Comparison of ENCODE assay signal across 11 cellular contexts in genomic region chr10:84171237-84171636, GRCh38. TPM values are rescaled to one million over a fixed set of nuclear protein-coding genes. Genes with fewer than 3 reads are reported as not detected.
A peak's percentile ranks its signal among the peaks of the same experiment; 100 is the strongest.
DNase-seq lines count a peak whose midpoint lies in the region; ATAC-seq, FAIRE-seq and TF ChIP-seq lines count a peak whose summit lies in the region.
"Not testable (repeated sequence)": the region's sequence is repeated elsewhere in the genome, so short reads cannot be mapped to it uniquely, and the experiment has no call there.
"Had no signal": no experiment of that assay in that cellular context is flagged by ENCODE, and none has a peak within 500 bp of the region (broad histone marks: within the 10 kb centered on the region; RNA-seq: fewer than 3 reads in every experiment).

No MANE protein-coding gene starts in this region.

- not testable (repeated sequence) for H3K9ac ChIP-seq in OCI-LY1 (ENCODE audit: low read length); HepG2 (ENCODE audit: insufficient read depth, low read depth, low read length); neural progenitor cell
- H3K9ac ChIP-seq in GM12878 (ENCODE audit: control insufficient read depth, insufficient read depth, low read length), result peak overlapping the region; percentile 93

- in situ Hi-C loops in GM12878 (cut with MboI); HepG2 (cut with HindIII; ENCODE audit: extremely low pct_ligation_motif_present, low pct_unique_long_range_greater_than_20kb): not testable (repeated sequence)

- H3K9me3 ChIP-seq in OCI-LY1 (ENCODE audit: low read length); GM12878 (replicated peaks; ENCODE audit: control insufficient read depth, insufficient read depth, low read length); HepG2 (ENCODE audit: low read length); neural progenitor cell (ENCODE audit: low read depth): not testable (repeated sequence)

- FAIRE-seq in GM12878 (lab: Jason Lieb, UNC); HepG2 (lab: Jason Lieb, UNC): not testable (repeated sequence)

- SMC1A ChIA-PET in GM12878 (lab: Charles Lee; ENCODE audit: uncharacterized antibody, unreplicated experiment), result not testable (repeated sequence)

- BruUV-seq in GM12878 (replicated peaks; lab: Mats Ljungman, UMichigan), result TSS peak; percentile 74
- BruUV-seq in HepG2 (replicated peaks; lab: Mats Ljungman, UMichigan), result not testable (repeated sequence)

- H3K27ac ChIP-seq in OCI-LY1 (ENCODE audit: low read depth, low read length, poor library complexity, severe bottlenecking) (peak overlapping the region; percentile 77), GM12878 (ENCODE audit: control insufficient read depth, insufficient read depth) (peak overlapping the region; percentile 98)
- not testable (repeated sequence) for H3K27ac ChIP-seq in HepG2 (ENCODE audit: extremely low read length, insufficient read depth, low read length); neural progenitor cell

- peak overlapping the region; percentile 94 for H3K4me3 ChIP-seq in GM08714 (ENCODE audit: low read length)
- H3K4me3 ChIP-seq in OCI-LY1 (ENCODE audit: low read depth, low read length, poor library complexity, severe bottlenecking); HepG2 (replicated peaks in 1 of 3; ENCODE audit: insufficient read depth in 1 of 3, low read depth in 2 of 3, low read length in 3 of 3); neural progenitor cell: not testable (repeated sequence)
- H3K4me3 ChIP-seq in GM12878, result peak overlapping the region; percentile 70
- H3K4me3 ChIP-seq in epithelial cell of proximal tubule (ENCODE audit: low read depth, low read length), result peak overlapping the region; percentile 69

- H3K36me3 ChIP-seq in OCI-LY1 (ENCODE audit: insufficient read depth, low read length); GM12878 (ENCODE audit: control insufficient read depth in 2 of 2, insufficient read depth in 2 of 2, low read length in 1 of 2); HepG2 (replicated peaks in 1 of 2; ENCODE audit: control insufficient read depth in 1 of 2, insufficient read depth in 2 of 2, low read length in 2 of 2); neural progenitor cell: not testable (repeated sequence)

- TF ChIP-seq RAD21 in GM12878 (IDR thresholded peaks at IDR 0.05; ENCODE audit: insufficient read depth, low read depth, low read length); HepG2 (CRISPR knock-in tag; IDR thresholded peaks at IDR 0.05): not testable (repeated sequence)

- H3K27me3 ChIP-seq in OCI-LY1 (ENCODE audit: insufficient read depth, low read length); GM12878 (replicated peaks in 1 of 2; ENCODE audit: control insufficient read depth in 2 of 2, insufficient read depth in 2 of 2, low read length in 1 of 2); HepG2 (ENCODE audit: control insufficient read depth in 1 of 2, insufficient read depth in 2 of 2, low read length in 2 of 2); neural progenitor cell: not testable (repeated sequence)

- H3K79me2 ChIP-seq in OCI-LY1 (ENCODE audit: insufficient read depth, low read length); HepG2 (ENCODE audit: insufficient read depth, low read length); neural progenitor cell (ENCODE audit: low read depth): not testable (repeated sequence)
- peaks cover 49% of the 10 kb centered on the region for H3K79me2 ChIP-seq in GM12878 (ENCODE audit: control insufficient read depth, insufficient read depth, low read length)

- not testable (repeated sequence) for H3K9me3 Mint-ChIP-seq in neural progenitor cell; stimulated activated naive B cell treated with anti-CD40 and anti-IgM and Interleukin-4, amounts not matched to agents 10 μg/mL and 1 μg/mL and 100 μg/mL, for 72 hours

- not testable (repeated sequence) for H3K4me1 Mint-ChIP-seq in neural progenitor cell
- H3K4me1 Mint-ChIP-seq in stimulated activated naive B cell treated with anti-CD40 and anti-IgM and Interleukin-4, amounts not matched to agents 10 μg/mL and 1 μg/mL and 100 μg/mL, for 72 hours, result peaks cover 24 to 41% of the 10 kb centered on the region in 2 donors

- CTCF ChIA-PET in GM12878 (lab: Yijun Ruan, JAX); HepG2 (lab: Yijun Ruan, JAX; ENCODE audit: low intra/inter-chr PET ratio, low total read pairs): not testable (repeated sequence)

- not testable (repeated sequence) for H3K4me2 ChIP-seq in OCI-LY1 (ENCODE audit: low read length); neural progenitor cell
- H3K4me2 ChIP-seq in GM12878 (ENCODE audit: control insufficient read depth, insufficient read depth) (peak overlapping the region; percentile 86), HepG2 (ENCODE audit: low read depth, low read length) (peak overlapping the region; percentile 49; the same call in 1 of the 2 replicates)

- TF ChIP-seq CTCF in OCI-LY1 (IDR thresholded peaks at IDR 0.05; ENCODE audit: low read length); GM12878 (IDR thresholded peaks at IDR 0.05 in 2 of 3, conservative IDR thresholded peaks at IDR 0.05 in 1 of 3; ENCODE audit: control insufficient read depth in 2 of 3, extremely low read depth in 1 of 3, insufficient read depth in 1 of 3, low read depth in 3 of 3, low read length in 3 of 3); epithelial cell of proximal tubule (conservative IDR thresholded peaks at IDR 0.05; ENCODE audit: low read depth, low read length); HepG2 (CRISPR knock-in tag; IDR thresholded peaks at IDR 0.05); neural progenitor cell (IDR thresholded peaks at IDR 0.05): not testable (repeated sequence)

- POLR2A ChIA-PET in GM12878 (lab: Charles Lee); HepG2 (lab: Yijun Ruan, JAX): not testable (repeated sequence)

- 0% methylated on average over 2 of the region's 2 CpGs for WGBS in GM12878 (ENCODE audit: insufficient coverage, insufficient replicate concordance, low lambda C conversion rate, missing lambda C conversion rate)
- 47% methylated on average over 2 of the region's 2 CpGs for WGBS in HepG2 (ENCODE audit: low lambda C conversion rate)

- RAD21 ChIA-PET in GM12878 (lab: Charles Lee; ENCODE audit: unreplicated experiment), result not testable (repeated sequence)

- H3K4me3 Mint-ChIP-seq in neural progenitor cell, result not testable (repeated sequence)
- peak overlapping the region; percentile 87 to 88 for H3K4me3 Mint-ChIP-seq in stimulated activated naive B cell treated with anti-CD40 and anti-IgM and Interleukin-4, amounts not matched to agents 10 μg/mL and 1 μg/mL and 100 μg/mL, for 72 hours

- intact Hi-C loops in GM12878 (cut with micrococcal nuclease; ENCODE audit: unreplicated experiment), result loop anchor here (5.0 to 10.0 kb wide), 2 partner anchors 161 to 1246 kb away; no protein-coding TSS in a partner anchor
- intact Hi-C loops in HepG2 (cut with micrococcal nuclease; ENCODE audit: unreplicated experiment), result not testable (repeated sequence)

- TF ChIP-seq EP300 in GM12878 (IDR thresholded peaks at IDR 0.05; ENCODE audit: borderline replicate concordance in 1 of 2, control insufficient read depth in 1 of 2, low read depth in 2 of 2, low read length in 2 of 2); HepG2 (IDR thresholded peaks at IDR 0.05; ENCODE audit: low read depth in 2 of 2, low read length in 2 of 2); HepG2 (CRISPR knock-in tag; IDR thresholded peaks at IDR 0.05; ENCODE audit: borderline replicate concordance): not testable (repeated sequence)

- H3K4me1 ChIP-seq in OCI-LY1 (ENCODE audit: insufficient read depth, low read length, severe bottlenecking), result peaks cover 26% of the 10 kb centered on the region
- H3K4me1 ChIP-seq in GM12878 (ENCODE audit: control insufficient read depth, insufficient read depth, low read length), result peaks cover 28% of the 10 kb centered on the region
- H3K4me1 ChIP-seq in HepG2 (ENCODE audit: insufficient read depth, low read length), result peaks cover 18% of the 10 kb centered on the region
- not testable (repeated sequence) for H3K4me1 ChIP-seq in neural progenitor cell

- not testable (repeated sequence) for H3F3A ChIP-seq in OCI-LY1 (ENCODE audit: insufficient read depth, low read length); neural progenitor cell (ENCODE audit: low read depth)

- TF ChIP-seq POLR2A in GM12878 (IDR thresholded peaks at IDR 0.05; ENCODE audit: low read depth, low read length); HepG2 (IDR thresholded peaks at IDR 0.05; ENCODE audit: insufficient read depth in 1 of 2, low read depth in 2 of 2, low read length in 2 of 2): not testable (repeated sequence)

- H3K36me3 Mint-ChIP-seq in neural progenitor cell, result not testable (repeated sequence)
- peaks cover 24% of the 10 kb centered on the region in 2 donors for H3K36me3 Mint-ChIP-seq in stimulated activated naive B cell treated with anti-CD40 and anti-IgM and Interleukin-4, amounts not matched to agents 10 μg/mL and 1 μg/mL and 100 μg/mL, for 72 hours

- H3K27me3 Mint-ChIP-seq in neural progenitor cell (ENCODE audit: insufficient read depth, low read depth); stimulated activated naive B cell treated with anti-CD40 and anti-IgM and Interleukin-4, amounts not matched to agents 10 μg/mL and 1 μg/mL and 100 μg/mL, for 72 hours: not testable (repeated sequence)

- not testable (repeated sequence) for H2AFZ ChIP-seq in OCI-LY1 (ENCODE audit: low read length); HepG2 (ENCODE audit: low read length); neural progenitor cell (replicated peaks)
- peak overlapping the region; percentile 59; the same call in 1 of the 2 replicates for H2AFZ ChIP-seq in GM12878 (ENCODE audit: control insufficient read depth, low read depth, low read length)

- H3K9me2 ChIP-seq in OCI-LY1 (ENCODE audit: low read depth, low read length), result not testable (repeated sequence)

- H4K20me1 ChIP-seq in OCI-LY1 (ENCODE audit: insufficient read depth, low read length); GM12878 (ENCODE audit: control insufficient read depth, insufficient read depth); HepG2 (ENCODE audit: insufficient read depth, low read length); neural progenitor cell (ENCODE audit: low read depth): not testable (repeated sequence)

- not testable (repeated sequence) for ATAC-seq in GM12878; HepG2; stimulated activated naive B cell treated with anti-CD40 and anti-IgM and Interleukin-4, amounts not matched to agents 10 μg/mL and 1 μg/mL and 100 μg/mL, for 72 hours (replicated peaks)

- DNase-seq in GM12878 (ENCODE audit: low read depth, low spot score); epithelial cell of proximal tubule (ENCODE audit: low read depth); HepG2 (ENCODE audit: low spot score); neural progenitor cell (ENCODE audit: low spot score); stimulated activated naive B cell treated with anti-CD40 and anti-IgM and Interleukin-4, amounts not matched to agents 10 μg/mL and 1 μg/mL and 100 μg/mL, for 72 hours: not testable (repeated sequence)

- peak overlapping the region; percentile 48 for H3K27ac Mint-ChIP-seq in neural progenitor cell
- H3K27ac Mint-ChIP-seq in stimulated activated naive B cell treated with anti-CD40 and anti-IgM and Interleukin-4, amounts not matched to agents 10 μg/mL and 1 μg/mL and 100 μg/mL, for 72 hours, result peak overlapping the region; percentile 98

RNA-seq across cellular contexts. Expression of gene GPR15LG, which starts 2.4 kb away (rescaled TPM):
- not detected in 2 replicates for total RNA-seq in GM12878 (2013; cell fraction: nucleolus; rRNA removed)
- total RNA-seq in GM12878 (2014; rRNA removed) (1.2 and 2.0 TPM in 2 replicates), GM12878 (2014; rRNA removed; fragmentation: Illumina TruSeq; extraction: Trizol) (1.1 and 1.4 TPM in 2 replicates), GM12878 (2021) (1.3 and 1.5 TPM in 2 replicates), epithelial cell of proximal tubule (1.0 TPM in 1 of 2 replicates, not detected in the other), HepG2 (2016; rRNA removed; fragmentation: Illumina TruSeq; extraction: Trizol) (not detected in 2 replicates), neural progenitor cell (ENCODE audit: low replicate concordance) (not detected in 2 replicates)
- polyA plus RNA-seq in GM12878 (2011; ENCODE audit: low read depth), result 0.96 TPM
- polyA plus RNA-seq in GM12878 (2011; rRNA removed) (5.9 and 12.2 TPM in 2 replicates), GM12878 (2014; fragmentation: Illumina TruSeq; extraction: Trizol) (0.73 and 1.7 TPM in 2 replicates), GM12878 (2014; fragmentation: Nextera tagmentation; extraction: Ambion mirVana) (1 to 10 TPM; 1.2 TPM), GM12878 (2014; rRNA removed) (0.80 and 1.5 TPM in 2 replicates), GM12878 (2016; fragmentation: Nextera tagmentation; extraction: Ambion mirVana) (1 to 10 TPM; 4.2 to 5.0 TPM), HepG2 (2011; rRNA removed) (not detected in 2 replicates)
- polyA plus RNA-seq in GM12878 (2011; cell fraction: cytosol; rRNA removed), result 13.3 and 14.9 TPM in 2 replicates
- 4.2 and 5.7 TPM in 2 replicates for polyA plus RNA-seq in GM12878 (2011; cell fraction: nucleus; rRNA removed)
- polyA plus RNA-seq in GM12878 (2012), result 0.58 and 0.80 TPM in 2 replicates
- polyA minus RNA-seq in GM12878 (2011; rRNA and poly(A)+ RNA removed), result 4.2 and 10.5 TPM in 2 replicates
- 2.9 and 5.5 TPM in 2 replicates for polyA minus RNA-seq in GM12878 (2011; cell fraction: cytosol; rRNA and poly(A)+ RNA removed)
- 2.2 and 3.6 TPM in 2 replicates for polyA minus RNA-seq in GM12878 (2011; cell fraction: nucleus; rRNA and poly(A)+ RNA removed)
- total RNA-seq in HepG2 (2016; cell fraction: cytosol; rRNA removed; fragmentation: Illumina TruSeq; extraction: Trizol; ENCODE audit: low read depth), result not detected in 2 replicates
- not detected in 2 replicates for total RNA-seq in HepG2 (2016; cell fraction: insoluble cytoplasmic fraction; rRNA removed; fragmentation: Illumina TruSeq; extraction: Trizol)
- not detected in 2 replicates for total RNA-seq in HepG2 (2016; cell fraction: membrane; rRNA removed; fragmentation: Illumina TruSeq; extraction: Trizol)
- not detected in 2 replicates for total RNA-seq in HepG2 (2016; cell fraction: nucleus; rRNA removed; fragmentation: Illumina TruSeq; extraction: Trizol)
- not detected in 2 replicates for polyA plus RNA-seq in HepG2 (2011; cell fraction: cytosol; rRNA removed)
- polyA plus RNA-seq in HepG2 (2011; cell fraction: nucleus; rRNA removed), result not detected in 2 replicates
- polyA plus RNA-seq in HepG2 (2012), result not detected in 2 replicates
- polyA plus RNA-seq in HepG2 (2016; cell fraction: cytosol; fragmentation: Illumina TruSeq; extraction: Trizol; ENCODE audit: low read depth), result not detected in 2 replicates
- polyA plus RNA-seq in HepG2 (2016; cell fraction: insoluble cytoplasmic fraction; fragmentation: Illumina TruSeq; extraction: Trizol; ENCODE audit: low read depth), result not detected in 2 replicates
- polyA plus RNA-seq in HepG2 (2016; cell fraction: membrane; fragmentation: Illumina TruSeq; extraction: Trizol; ENCODE audit: low read depth), result not detected in 2 replicates
- polyA plus RNA-seq in HepG2 (2016; cell fraction: nucleus; fragmentation: Illumina TruSeq; extraction: Trizol; ENCODE audit: insufficient read depth, low read depth), result not detected in 2 replicates
- polyA minus RNA-seq in HepG2 (2011; rRNA and poly(A)+ RNA removed; ENCODE audit: low replicate concordance), result not detected in 2 replicates
- not detected in 2 replicates for polyA minus RNA-seq in HepG2 (2011; cell fraction: cytosol; rRNA and poly(A)+ RNA removed)
- not detected in 2 replicates for polyA minus RNA-seq in HepG2 (2011; cell fraction: nucleus; rRNA and poly(A)+ RNA removed)
- total RNA-seq: CD4-positive, CD25-positive, alpha-beta regulatory T cell; HT-29; NCI-H460 had no signal
- polyA plus RNA-seq: A549; CD4-positive, CD25-positive, alpha-beta regulatory T cell had no signal

RNA-seq across cellular contexts. Expression of gene CDHR1, which starts 23.1 kb away (rescaled TPM):
- 0.20 and 0.40 TPM in 2 replicates for total RNA-seq in GM12878 (2013; cell fraction: nucleolus; rRNA removed)
- total RNA-seq in GM12878 (2014; rRNA removed) (0.17 and 0.27 TPM in 2 replicates), GM12878 (2014; rRNA removed; fragmentation: Illumina TruSeq; extraction: Trizol) (0.22 and 0.23 TPM in 2 replicates), GM12878 (2021) (0.41 and 0.82 TPM in 2 replicates), epithelial cell of proximal tubule (1.1 and 2.5 TPM in 2 replicates), HepG2 (2016; rRNA removed; fragmentation: Illumina TruSeq; extraction: Trizol) (0.04 TPM in 1 of 2 replicates, not detected in the other), neural progenitor cell (ENCODE audit: low replicate concordance) (1.4 and 2.7 TPM in 2 replicates)
- 0.46 TPM for polyA plus RNA-seq in GM12878 (2011; ENCODE audit: low read depth)
- polyA plus RNA-seq in GM12878 (2011; rRNA removed) (2.3 and 3.0 TPM in 2 replicates), GM12878 (2014; fragmentation: Illumina TruSeq; extraction: Trizol) (0.48 and 0.71 TPM in 2 replicates), GM12878 (2014; fragmentation: Nextera tagmentation; extraction: Ambion mirVana) (under 1 TPM; 0.20 to 0.24 TPM), GM12878 (2014; rRNA removed) (0.52 and 0.58 TPM in 2 replicates), GM12878 (2016; fragmentation: Nextera tagmentation; extraction: Ambion mirVana) (under 1 TPM; 0.28 to 0.40 TPM), HepG2 (2011; rRNA removed) (0.01 and 0.09 TPM in 2 replicates)
- 2.1 and 2.9 TPM in 2 replicates for polyA plus RNA-seq in GM12878 (2011; cell fraction: cytosol; rRNA removed)
- 10.9 and 15.4 TPM in 2 replicates for polyA plus RNA-seq in GM12878 (2011; cell fraction: nucleus; rRNA removed)
- 0.42 and 0.81 TPM in 2 replicates for polyA plus RNA-seq in GM12878 (2012)
- 1.4 TPM in 2 replicates for polyA minus RNA-seq in GM12878 (2011; rRNA and poly(A)+ RNA removed)
- 0.62 and 1.5 TPM in 2 replicates for polyA minus RNA-seq in GM12878 (2011; cell fraction: cytosol; rRNA and poly(A)+ RNA removed)
- polyA minus RNA-seq in GM12878 (2011; cell fraction: nucleus; rRNA and poly(A)+ RNA removed), result 1.2 and 1.8 TPM in 2 replicates
- not detected in 2 replicates for total RNA-seq in HepG2 (2016; cell fraction: cytosol; rRNA removed; fragmentation: Illumina TruSeq; extraction: Trizol; ENCODE audit: low read depth)
- total RNA-seq in HepG2 (2016; cell fraction: insoluble cytoplasmic fraction; rRNA removed; fragmentation: Illumina TruSeq; extraction: Trizol), result 0.02 TPM in 1 of 2 replicates, not detected in the other
- total RNA-seq in HepG2 (2016; cell fraction: membrane; rRNA removed; fragmentation: Illumina TruSeq; extraction: Trizol), result not detected in 2 replicates
- not detected in 2 replicates for total RNA-seq in HepG2 (2016; cell fraction: nucleus; rRNA removed; fragmentation: Illumina TruSeq; extraction: Trizol)
- polyA plus RNA-seq in HepG2 (2011; cell fraction: cytosol; rRNA removed), result 0.04 TPM in 1 of 2 replicates, not detected in the other
- polyA plus RNA-seq in HepG2 (2011; cell fraction: nucleus; rRNA removed), result 0.14 and 0.34 TPM in 2 replicates
- polyA plus RNA-seq in HepG2 (2012), result 0.05 TPM in 1 of 2 replicates, not detected in the other
- not detected in 2 replicates for polyA plus RNA-seq in HepG2 (2016; cell fraction: cytosol; fragmentation: Illumina TruSeq; extraction: Trizol; ENCODE audit: low read depth)
- polyA plus RNA-seq in HepG2 (2016; cell fraction: insoluble cytoplasmic fraction; fragmentation: Illumina TruSeq; extraction: Trizol; ENCODE audit: low read depth), result not detected in 2 replicates
- not detected in 2 replicates for polyA plus RNA-seq in HepG2 (2016; cell fraction: membrane; fragmentation: Illumina TruSeq; extraction: Trizol; ENCODE audit: low read depth)
- 0.23 TPM in 1 of 2 replicates, not detected in the other for polyA plus RNA-seq in HepG2 (2016; cell fraction: nucleus; fragmentation: Illumina TruSeq; extraction: Trizol; ENCODE audit: insufficient read depth, low read depth)
- not detected in 2 replicates for polyA minus RNA-seq in HepG2 (2011; rRNA and poly(A)+ RNA removed; ENCODE audit: low replicate concordance)
- polyA minus RNA-seq in HepG2 (2011; cell fraction: cytosol; rRNA and poly(A)+ RNA removed), result not detected in 2 replicates
- polyA minus RNA-seq in HepG2 (2011; cell fraction: nucleus; rRNA and poly(A)+ RNA removed), result 0.64 TPM in 1 of 2 replicates, not detected in the other
- total RNA-seq: HT-29 had no signal

RNA-seq across cellular contexts. Expression of gene GHITM, which starts 31.9 kb away (rescaled TPM):
- 22.9 and 24.6 TPM in 2 replicates for total RNA-seq in GM12878 (2013; cell fraction: nucleolus; rRNA removed)
- total RNA-seq in GM12878 (2014; rRNA removed) (153 and 180 TPM in 2 replicates), GM12878 (2014; rRNA removed; fragmentation: Illumina TruSeq; extraction: Trizol) (153 and 157 TPM in 2 replicates), GM12878 (2021) (120 and 128 TPM in 2 replicates), epithelial cell of proximal tubule (174 and 187 TPM in 2 replicates), HepG2 (2016; rRNA removed; fragmentation: Illumina TruSeq; extraction: Trizol) (212 and 345 TPM in 2 replicates), neural progenitor cell (ENCODE audit: low replicate concordance) (127 and 181 TPM in 2 replicates)
- polyA plus RNA-seq in GM12878 (2011; ENCODE audit: low read depth), result 92.5 TPM
- polyA plus RNA-seq in GM12878 (2011; rRNA removed) (257 and 294 TPM in 2 replicates), GM12878 (2014; fragmentation: Illumina TruSeq; extraction: Trizol) (147 and 190 TPM in 2 replicates), GM12878 (2014; fragmentation: Nextera tagmentation; extraction: Ambion mirVana) (100 to 1,000 TPM; 366 to 501 TPM), GM12878 (2014; rRNA removed) (146 and 162 TPM in 2 replicates), GM12878 (2016; fragmentation: Nextera tagmentation; extraction: Ambion mirVana) (100 to 1,000 TPM; 295 to 299 TPM), HepG2 (2011; rRNA removed) (145 and 163 TPM in 2 replicates)
- polyA plus RNA-seq in GM12878 (2011; cell fraction: cytosol; rRNA removed), result 147 and 172 TPM in 2 replicates
- 69.2 and 70.0 TPM in 2 replicates for polyA plus RNA-seq in GM12878 (2011; cell fraction: nucleus; rRNA removed)
- polyA plus RNA-seq in GM12878 (2012), result 97.0 and 105 TPM in 2 replicates
- polyA minus RNA-seq in GM12878 (2011; rRNA and poly(A)+ RNA removed), result 132 and 140 TPM in 2 replicates
- 36.9 and 41.3 TPM in 2 replicates for polyA minus RNA-seq in GM12878 (2011; cell fraction: cytosol; rRNA and poly(A)+ RNA removed)
- 14.1 and 21.1 TPM in 2 replicates for polyA minus RNA-seq in GM12878 (2011; cell fraction: nucleus; rRNA and poly(A)+ RNA removed)
- total RNA-seq in HepG2 (2016; cell fraction: cytosol; rRNA removed; fragmentation: Illumina TruSeq; extraction: Trizol; ENCODE audit: low read depth), result 30.2 and 31.6 TPM in 2 replicates
- 217 and 359 TPM in 2 replicates for total RNA-seq in HepG2 (2016; cell fraction: insoluble cytoplasmic fraction; rRNA removed; fragmentation: Illumina TruSeq; extraction: Trizol)
- 71.3 and 73.2 TPM in 2 replicates for total RNA-seq in HepG2 (2016; cell fraction: membrane; rRNA removed; fragmentation: Illumina TruSeq; extraction: Trizol)
- total RNA-seq in HepG2 (2016; cell fraction: nucleus; rRNA removed; fragmentation: Illumina TruSeq; extraction: Trizol), result 76.0 and 76.6 TPM in 2 replicates
- polyA plus RNA-seq in HepG2 (2011; cell fraction: cytosol; rRNA removed), result 120 and 156 TPM in 2 replicates
- 20.6 and 30.6 TPM in 2 replicates for polyA plus RNA-seq in HepG2 (2011; cell fraction: nucleus; rRNA removed)
- polyA plus RNA-seq in HepG2 (2012), result 147 and 173 TPM in 2 replicates
- polyA plus RNA-seq in HepG2 (2016; cell fraction: cytosol; fragmentation: Illumina TruSeq; extraction: Trizol; ENCODE audit: low read depth), result 26.7 and 30.1 TPM in 2 replicates
- 287 and 340 TPM in 2 replicates for polyA plus RNA-seq in HepG2 (2016; cell fraction: insoluble cytoplasmic fraction; fragmentation: Illumina TruSeq; extraction: Trizol; ENCODE audit: low read depth)
- 47.9 and 49.3 TPM in 2 replicates for polyA plus RNA-seq in HepG2 (2016; cell fraction: membrane; fragmentation: Illumina TruSeq; extraction: Trizol; ENCODE audit: low read depth)
- polyA plus RNA-seq in HepG2 (2016; cell fraction: nucleus; fragmentation: Illumina TruSeq; extraction: Trizol; ENCODE audit: insufficient read depth, low read depth), result 94.0 TPM in 2 replicates
- polyA minus RNA-seq in HepG2 (2011; rRNA and poly(A)+ RNA removed; ENCODE audit: low replicate concordance), result 155 and 222 TPM in 2 replicates
- 64.6 and 69.6 TPM in 2 replicates for polyA minus RNA-seq in HepG2 (2011; cell fraction: cytosol; rRNA and poly(A)+ RNA removed)
- 31.3 and 40.3 TPM in 2 replicates for polyA minus RNA-seq in HepG2 (2011; cell fraction: nucleus; rRNA and poly(A)+ RNA removed)

RNA-seq across cellular contexts. Expression of gene LRIT2, which starts 54.1 kb away (rescaled TPM):
- total RNA-seq in GM12878 (2013; cell fraction: nucleolus; rRNA removed), result not detected in 2 replicates
- total RNA-seq in GM12878 (2014; rRNA removed) (not detected in 2 replicates), GM12878 (2014; rRNA removed; fragmentation: Illumina TruSeq; extraction: Trizol) (not detected in 2 replicates), GM12878 (2021) (not detected in 2 replicates), epithelial cell of proximal tubule (not detected in 2 replicates), HepG2 (2016; rRNA removed; fragmentation: Illumina TruSeq; extraction: Trizol) (not detected in 2 replicates), neural progenitor cell (ENCODE audit: low replicate concordance) (not detected in 2 replicates)
- not detected for polyA plus RNA-seq in GM12878 (2011; ENCODE audit: low read depth)
- polyA plus RNA-seq in GM12878 (2011; rRNA removed) (not detected in 2 replicates), GM12878 (2014; fragmentation: Illumina TruSeq; extraction: Trizol) (not detected in 2 replicates), GM12878 (2014; fragmentation: Nextera tagmentation; extraction: Ambion mirVana) (not detected), GM12878 (2014; rRNA removed) (not detected in 2 replicates), GM12878 (2016; fragmentation: Nextera tagmentation; extraction: Ambion mirVana) (not detected), HepG2 (2011; rRNA removed) (not detected in 2 replicates)
- polyA plus RNA-seq in GM12878 (2011; cell fraction: cytosol; rRNA removed), result not detected in 2 replicates
- polyA plus RNA-seq in GM12878 (2011; cell fraction: nucleus; rRNA removed), result not detected in 2 replicates
- polyA plus RNA-seq in GM12878 (2012), result not detected in 2 replicates
- not detected in 2 replicates for polyA minus RNA-seq in GM12878 (2011; rRNA and poly(A)+ RNA removed)
- polyA minus RNA-seq in GM12878 (2011; cell fraction: cytosol; rRNA and poly(A)+ RNA removed), result not detected in 2 replicates
- polyA minus RNA-seq in GM12878 (2011; cell fraction: nucleus; rRNA and poly(A)+ RNA removed), result not detected in 2 replicates
- not detected in 2 replicates for total RNA-seq in HepG2 (2016; cell fraction: cytosol; rRNA removed; fragmentation: Illumina TruSeq; extraction: Trizol; ENCODE audit: low read depth)
- total RNA-seq in HepG2 (2016; cell fraction: insoluble cytoplasmic fraction; rRNA removed; fragmentation: Illumina TruSeq; extraction: Trizol), result not detected in 2 replicates
- total RNA-seq in HepG2 (2016; cell fraction: membrane; rRNA removed; fragmentation: Illumina TruSeq; extraction: Trizol), result not detected in 2 replicates
- total RNA-seq in HepG2 (2016; cell fraction: nucleus; rRNA removed; fragmentation: Illumina TruSeq; extraction: Trizol), result not detected in 2 replicates
- polyA plus RNA-seq in HepG2 (2011; cell fraction: cytosol; rRNA removed), result not detected in 2 replicates
- not detected in 2 replicates for polyA plus RNA-seq in HepG2 (2011; cell fraction: nucleus; rRNA removed)
- not detected in 2 replicates for polyA plus RNA-seq in HepG2 (2012)
- polyA plus RNA-seq in HepG2 (2016; cell fraction: cytosol; fragmentation: Illumina TruSeq; extraction: Trizol; ENCODE audit: low read depth), result not detected in 2 replicates
- polyA plus RNA-seq in HepG2 (2016; cell fraction: insoluble cytoplasmic fraction; fragmentation: Illumina TruSeq; extraction: Trizol; ENCODE audit: low read depth), result not detected in 2 replicates
- not detected in 2 replicates for polyA plus RNA-seq in HepG2 (2016; cell fraction: membrane; fragmentation: Illumina TruSeq; extraction: Trizol; ENCODE audit: low read depth)
- polyA plus RNA-seq in HepG2 (2016; cell fraction: nucleus; fragmentation: Illumina TruSeq; extraction: Trizol; ENCODE audit: insufficient read depth, low read depth), result not detected in 2 replicates
- polyA minus RNA-seq in HepG2 (2011; rRNA and poly(A)+ RNA removed; ENCODE audit: low replicate concordance), result not detected in 2 replicates
- polyA minus RNA-seq in HepG2 (2011; cell fraction: cytosol; rRNA and poly(A)+ RNA removed), result not detected in 2 replicates
- not detected in 2 replicates for polyA minus RNA-seq in HepG2 (2011; cell fraction: nucleus; rRNA and poly(A)+ RNA removed)
- total RNA-seq: CD4-positive, CD25-positive, alpha-beta regulatory T cell; HT-29; NCI-H460 had no signal
- polyA plus RNA-seq: A549; CD4-positive, CD25-positive, alpha-beta regulatory T cell had no signal
